In genomic region chr11:14264966-14265365, GRCh38 we compare ENCODE assay signal across 39 cellular contexts.
"Had no signal": no experiment of that assay in that cellular context is flagged by ENCODE, and none has a peak within 500 bp of the region (broad histone marks: within the 10 kb centered on the region; RNA-seq: fewer than 3 reads in every experiment).

No MANE protein-coding gene starts in this region.

- H3K4me3 ChIP-seq: ascending aorta, cardiac muscle cell had no signal

- H3K9me3 ChIP-seq: ascending aorta had no signal

- H3K4me1 Mint-ChIP-seq: activated CD4-positive, alpha-beta T cell treated with anti-CD3 and anti-CD28 coated beads, Interleukin-2, amount 10 ng/mL, durations not matched to agents 24 days and 14 days had no signal

- ATAC-seq: activated CD8-positive, alpha-beta T cell treated with anti-CD3 and anti-CD28 coated beads for 36 hours; activated naive CD8-positive, alpha-beta T cell treated with anti-CD3 and anti-CD28 coated beads, Interleukin-2, amount 50 U/mL, for 24 hours; activated T-cell treated with anti-CD3 and anti-CD28 coated beads, Interleukin-2, amount 50 U/mL, for 4 hours; activated T-cell treated with anti-CD3 and anti-CD28 coated beads, Interleukin-2, amount 50 U/mL, for 72 hours had no signal

- H3K4me1 ChIP-seq: ascending aorta had no signal

- H3K27ac ChIP-seq: ascending aorta, cardiac muscle cell, VCaP had no signal

- H3K36me3 ChIP-seq: cardiac muscle cell had no signal

- FAIRE-seq: bronchial epithelial cell, TTC549 had no signal

- H3K27me3 Mint-ChIP-seq: activated B cell treated with CpG ODN at 0.5 μM for 24 hours; activated CD4-positive, alpha-beta memory T cell treated with anti-CD3 and anti-CD28 coated beads for 36 hours; activated CD4-positive, alpha-beta T cell treated with anti-CD3 and anti-CD28 coated beads, Interleukin-2, amount 10 ng/mL, durations not matched to agents 24 days and 14 days; activated CD8-positive, alpha-beta T cell treated with anti-CD3 and anti-CD28 coated beads for 36 hours; activated naive CD4-positive, alpha-beta T cell treated with anti-CD3 and anti-CD28 coated beads, Interleukin-2, amount 10 ng/mL, durations not matched to agents 7 days and 5 days; activated naive CD4-positive, alpha-beta T cell treated with anti-CD3 and anti-CD28 coated beads, Interleukin-2, amount 50 U/mL, for 24 hours; activated naive CD8-positive, alpha-beta T cell; activated naive CD8-positive, alpha-beta T cell treated with anti-CD3 and anti-CD28 coated beads, Interleukin-2, amount 10 ng/mL, durations not matched to agents 7 days and 5 days; activated naive CD8-positive, alpha-beta T cell treated with anti-CD3 and anti-CD28 coated beads, Interleukin-2, amount 50 U/mL, for 24 hours; central memory CD8-positive, alpha-beta T cell had no signal

- H3K27ac Mint-ChIP-seq: activated B cell treated with CpG ODN at 0.5 μM for 24 hours; activated CD4-positive, alpha-beta memory T cell treated with anti-CD3 and anti-CD28 coated beads for 36 hours; activated CD4-positive, alpha-beta T cell treated with anti-CD3 and anti-CD28 coated beads, Interleukin-2, amount 10 ng/mL, durations not matched to agents 24 days and 14 days; activated CD8-positive, alpha-beta T cell treated with anti-CD3 and anti-CD28 coated beads for 36 hours; activated naive CD4-positive, alpha-beta T cell treated with anti-CD3 and anti-CD28 coated beads, Interleukin-2, amount 50 U/mL, for 24 hours; activated naive CD8-positive, alpha-beta T cell; activated naive CD8-positive, alpha-beta T cell treated with anti-CD3 and anti-CD28 coated beads, Interleukin-2, amount 10 ng/mL, durations not matched to agents 7 days and 5 days; activated naive CD8-positive, alpha-beta T cell treated with anti-CD3 and anti-CD28 coated beads, Interleukin-2, amount 50 U/mL, for 24 hours; activated T-cell treated with anti-CD3 and anti-CD28 coated beads, Interleukin-2, amount 50 U/mL, for 72 hours; activated T-helper 1 cell treated with anti-CD3 and anti-CD28 coated beads, Interleukin-12 subunit alpha, Interleukin-12 subunit beta, Interleukin-2, Interleukin-4 antibody, amounts not matched to agents 30 ng/mL and 10 ng/mL and 1 ng/mL, durations not matched to agents 14 hours and 24 hours and 36 hours; activated T-helper 2 cell treated with anti-CD3 and anti-CD28 coated beads, Interferon-gamma antibody, Interleukin-2, Interleukin-4, amounts not matched to agents 10 μg/mL and 5 μg/mL and 100 μg/mL, durations not matched to agents 14 hours and 24 hours and 36 hours; brain; T-helper 1 cell treated with Interleukin-12 subunit alpha and Interleukin-12 subunit beta and Interleukin-4 antibody, amounts not matched to agents 30 μg/mL and 1 μg/mL, for 36 hours; T-helper 2 cell treated with Interferon-gamma antibody and Interleukin-4, amounts not matched to agents 5 μg/mL and 100 μg/mL, for 36 hours had no signal

- DNase-seq: activated B cell treated with CpG ODN at 0.5 μM for 24 hours; activated CD4-positive, alpha-beta memory T cell treated with anti-CD3 and anti-CD28 coated beads for 36 hours; activated CD4-positive, alpha-beta T cell treated with anti-CD3 and anti-CD28 coated beads for 4 hours; activated CD4-positive, alpha-beta T cell treated with anti-CD3 and anti-CD28 coated beads, Interleukin-2, amount 10 ng/mL, durations not matched to agents 24 days and 14 days; activated CD4-positive, alpha-beta T cell treated with anti-CD3 and anti-CD28 coated beads, Interleukin-2, amount 50 U/mL, for 1 hour; activated CD4-positive, alpha-beta T cell treated with anti-CD3 and anti-CD28 coated beads, Interleukin-2, amount 50 U/mL, for 4 hours; activated CD4-positive, CD25-positive, alpha-beta regulatory T cell treated with anti-CD3 and anti-CD28 coated beads, Interleukin-2, amount 50 U/mL, for 72 hours; activated CD8-positive, alpha-beta memory T cell treated with anti-CD3 and anti-CD28 coated beads, Interleukin-2, amount 50 U/mL, for 4 hours; activated CD8-positive, alpha-beta T cell treated with anti-CD3 and anti-CD28 coated beads for 36 hours; activated effector memory CD4-positive, alpha-beta T cell treated with Interleukin-2 at 50 U/mL for 16 hours; activated gamma-delta T cell; activated naive CD4-positive, alpha-beta T cell treated with anti-CD3 and anti-CD28 coated beads, Interleukin-2, amount 10 ng/mL, durations not matched to agents 7 days and 5 days; activated naive CD4-positive, alpha-beta T cell treated with Interleukin-2 at 50 U/mL for 16 hours; activated naive CD8-positive, alpha-beta T cell treated with anti-CD3 and anti-CD28 coated beads, Interleukin-2, amount 10 ng/mL, durations not matched to agents 7 days and 5 days; activated naive CD8-positive, alpha-beta T cell treated with anti-CD3 and anti-CD28 coated beads, Interleukin-2, amount 50 U/mL, for 24 hours; activated T-cell treated with anti-CD3 and anti-CD28 coated beads for 4 hours; activated T-cell treated with anti-CD3 and anti-CD28 coated beads, Interleukin-2, amount 50 U/mL, for 1 hour; activated T-cell treated with anti-CD3 and anti-CD28 coated beads, Interleukin-2, amount 50 U/mL, for 4 hours; activated T-cell treated with anti-CD3 and anti-CD28 coated beads, Interleukin-2, amount 50 U/mL, for 72 hours; amygdala; anterior cingulate cortex; caudate nucleus; cerebellar nuclear complex; T-helper 1 cell; T-helper 2 cell; T-helper 9 cell had no signal

- H3K9me3 Mint-ChIP-seq: activated CD4-positive, alpha-beta memory T cell treated with anti-CD3 and anti-CD28 coated beads for 36 hours; activated naive CD4-positive, alpha-beta T cell treated with anti-CD3 and anti-CD28 coated beads, Interleukin-2, amount 10 ng/mL, durations not matched to agents 7 days and 5 days; activated naive CD4-positive, alpha-beta T cell treated with anti-CD3 and anti-CD28 coated beads, Interleukin-2, amount 50 U/mL, for 24 hours; activated T-helper 1 cell treated with anti-CD3 and anti-CD28 coated beads, Interleukin-12 subunit alpha, Interleukin-12 subunit beta, Interleukin-2, Interleukin-4 antibody, amounts not matched to agents 30 ng/mL and 10 ng/mL and 1 ng/mL, durations not matched to agents 14 hours and 24 hours and 36 hours; activated T-helper 2 cell treated with anti-CD3 and anti-CD28 coated beads, Interferon-gamma antibody, Interleukin-2, Interleukin-4, amounts not matched to agents 10 μg/mL and 5 μg/mL and 100 μg/mL, durations not matched to agents 14 hours and 24 hours and 36 hours; brain; central memory CD8-positive, alpha-beta T cell; T-helper 1 cell treated with Interleukin-12 subunit alpha and Interleukin-12 subunit beta and Interleukin-4 antibody, amounts not matched to agents 30 μg/mL and 1 μg/mL, for 36 hours; T-helper 2 cell treated with Interferon-gamma antibody and Interleukin-4, amounts not matched to agents 5 μg/mL and 100 μg/mL, for 36 hours had no signal

- H3K27me3 ChIP-seq: ascending aorta, cardiac muscle cell had no signal

- H3K4me3 Mint-ChIP-seq: activated B cell treated with CpG ODN at 0.5 μM for 24 hours; activated CD4-positive, alpha-beta memory T cell treated with anti-CD3 and anti-CD28 coated beads for 36 hours; activated CD4-positive, alpha-beta T cell treated with anti-CD3 and anti-CD28 coated beads, Interleukin-2, amount 10 ng/mL, durations not matched to agents 24 days and 14 days; activated CD8-positive, alpha-beta T cell treated with anti-CD3 and anti-CD28 coated beads for 36 hours; activated naive CD4-positive, alpha-beta T cell treated with anti-CD3 and anti-CD28 coated beads, Interleukin-2, amount 10 ng/mL, durations not matched to agents 7 days and 5 days; activated naive CD4-positive, alpha-beta T cell treated with anti-CD3 and anti-CD28 coated beads, Interleukin-2, amount 50 U/mL, for 24 hours; activated naive CD8-positive, alpha-beta T cell; activated naive CD8-positive, alpha-beta T cell treated with anti-CD3 and anti-CD28 coated beads, Interleukin-2, amount 10 ng/mL, durations not matched to agents 7 days and 5 days; activated naive CD8-positive, alpha-beta T cell treated with anti-CD3 and anti-CD28 coated beads, Interleukin-2, amount 50 U/mL, for 24 hours; activated T-cell treated with anti-CD3 and anti-CD28 coated beads, Interleukin-2, amount 50 U/mL, for 4 hours; activated T-cell treated with anti-CD3 and anti-CD28 coated beads, Interleukin-2, amount 50 U/mL, for 72 hours; activated T-helper 1 cell treated with anti-CD3 and anti-CD28 coated beads, Interleukin-12 subunit alpha, Interleukin-12 subunit beta, Interleukin-2, Interleukin-4 antibody, amounts not matched to agents 30 ng/mL and 10 ng/mL and 1 ng/mL, durations not matched to agents 14 hours and 24 hours and 36 hours; brain; central memory CD8-positive, alpha-beta T cell; T-helper 1 cell treated with Interleukin-12 subunit alpha and Interleukin-12 subunit beta and Interleukin-4 antibody, amounts not matched to agents 30 μg/mL and 1 μg/mL, for 36 hours; T-helper 2 cell treated with Interferon-gamma antibody and Interleukin-4, amounts not matched to agents 5 μg/mL and 100 μg/mL, for 36 hours had no signal
